8 cellular contexts compared by ENCODE assay signal in the genomic region with DNA sequence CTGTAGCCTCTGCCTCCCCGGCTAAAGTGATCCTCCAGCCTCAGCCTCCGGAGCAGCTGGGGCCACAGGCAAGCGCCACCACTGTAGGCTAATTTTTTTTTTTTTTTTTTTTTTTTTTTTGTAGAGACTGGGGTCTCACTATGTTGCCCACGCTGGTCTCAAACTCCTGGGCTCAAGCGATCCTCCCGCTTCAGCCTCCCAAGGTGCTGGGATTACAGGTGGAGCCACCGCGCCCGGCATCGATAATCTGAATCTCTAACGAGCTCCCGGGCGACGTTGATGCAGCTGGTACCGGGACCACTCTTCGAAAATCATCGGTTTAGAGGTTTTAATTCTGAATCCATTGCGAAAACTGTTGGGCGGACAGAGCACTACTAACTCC. TPM values are rescaled to one million over a fixed set of nuclear protein-coding genes. Genes with fewer than 3 reads are reported as not detected.
A peak's percentile ranks its signal among the peaks of the same experiment; 100 is the strongest.
DNase-seq lines count a peak whose midpoint lies in the region; ATAC-seq and TF ChIP-seq lines count a peak whose summit lies in the region.

No MANE protein-coding gene starts in this region.

- ATAC-seq in GM19452 (IDR thresholded peaks at IDR 0.05; ENCODE audit: unreplicated experiment) (peak; percentile 0), omental fat pad (ENCODE audit: low FRiP score) (no peak), HG03108 (IDR thresholded peaks at IDR 0.05; ENCODE audit: unreplicated experiment) (no peak)

- H3K27me3 ChIP-seq in NT2/D1 (ENCODE audit: insufficient read depth, insufficient read length) (no peaks in the 10 kb centered on the region), endodermal cell (ENCODE audit: control insufficient read depth, insufficient read depth, low read length, poor library complexity, severe bottlenecking) (no peaks in the 10 kb centered on the region)

- no peaks in the 10 kb centered on the region for H3K27me3 Mint-ChIP-seq in endodermal cell (ENCODE audit: insufficient read depth)

- H3K4me1 ChIP-seq in NT2/D1 (ENCODE audit: insufficient read depth, insufficient read length) (no peaks in the 10 kb centered on the region), endodermal cell (ENCODE audit: control insufficient read depth, insufficient read depth, low read length) (peaks cover 5% of the 10 kb centered on the region)

- H3K9me3 ChIP-seq in NT2/D1 (ENCODE audit: insufficient read depth, low read length) (no peaks in the 10 kb centered on the region), endodermal cell (ENCODE audit: control insufficient read depth, low read length) (peaks cover 5% of the 10 kb centered on the region)

- H3K4me3 Mint-ChIP-seq in endodermal cell, result peak overlapping the region; percentile 81

- H3K4me3 ChIP-seq in NT2/D1 (ENCODE audit: insufficient read length, low read depth) (peak overlapping the region; percentile 57), endodermal cell (ENCODE audit: low read length) (peak overlapping the region; percentile 95)

- DNase-seq in NT2/D1 (ENCODE audit: low read depth, low spot score) (no peak), endodermal cell (no peak), omental fat pad (ENCODE audit: low spot score) (peak; percentile 24), NCI-H1417 (lab: John Stamatoyannopoulos, UW) (no peak), NCI-H1436 (lab: John Stamatoyannopoulos, UW) (no peak), NCI-H524 treated with DMSO at 0.1 percent for 48 hours (lab: John Stamatoyannopoulos, UW) (no peak)

- H3K4me1 Mint-ChIP-seq in endodermal cell, result peaks cover 4% of the 10 kb centered on the region

- H3K9ac ChIP-seq in NT2/D1 (ENCODE audit: insufficient read length, low read depth) (peak overlapping the region; percentile 75), endodermal cell (ENCODE audit: extremely low read depth, low read length, poor library complexity, severe bottlenecking) (peak overlapping the region; percentile 91)

- H3K36me3 ChIP-seq in NT2/D1 (ENCODE audit: insufficient read depth, insufficient read length, low read length), result peaks cover 25% of the 10 kb centered on the region
- peaks cover 18% of the 10 kb centered on the region for H3K36me3 ChIP-seq in endodermal cell (ENCODE audit: control insufficient read depth, insufficient read depth, low read length)

- H3K9me3 Mint-ChIP-seq in endodermal cell, result no peaks in the 10 kb centered on the region

- H3K27ac ChIP-seq in endodermal cell (ENCODE audit: low read depth, low read length), result peak overlapping the region; percentile 92

- H3K27ac Mint-ChIP-seq in endodermal cell, result peak overlapping the region; percentile 96

- WGBS in endodermal cell (ENCODE audit: insufficient coverage in 1 of 2, insufficient read length in 1 of 2), 2 experiments, result 26 to 32% methylated on average over 16 to 18 of the region's 19 CpGs

- no peak for TF ChIP-seq CTCF in endodermal cell (conservative IDR thresholded peaks at IDR 0.05)
- TF ChIP-seq CTCF in omental fat pad (IDR thresholded peaks at IDR 0.05), result no peak

- peaks cover 23% of the 10 kb centered on the region for H3K36me3 Mint-ChIP-seq in endodermal cell (ENCODE audit: low read depth)

RNA-seq across cellular contexts. Expression of a gene that starts 0.5 kb away (rescaled TPM):
- total RNA-seq in endodermal cell (10 to 100 TPM; 22.9 to 27.8 TPM), omental fat pad (10 to 100 TPM; 27.5 to 36.5 (median 31.9) TPM)
- 13.0 TPM for polyA plus RNA-seq in endodermal cell (2013, experiment 1 of 2)
- 13.1 TPM for polyA plus RNA-seq in endodermal cell (2013, experiment 2 of 2)
